In genomic region chr20:47815866-47816265, GRCh38 we compare ENCODE assay signal across 16 cellular contexts. TPM values are rescaled to one million over a fixed set of nuclear protein-coding genes. Genes with fewer than 3 reads are reported as not detected.
DNase-seq lines count a peak whose midpoint lies in the region; ATAC-seq and TF ChIP-seq lines count a peak whose summit lies in the region.
"Had no signal": no experiment of that assay in that cellular context is flagged by ENCODE, and none has a peak within 500 bp of the region (broad histone marks: within the 10 kb centered on the region; RNA-seq: fewer than 3 reads in every experiment).

No MANE protein-coding gene starts in this region.

- ATAC-seq in foreskin keratinocyte, result no peak
- ATAC-seq: K562 had no signal

- H3F3A ChIP-seq in PC-9 (ENCODE audit: insufficient read depth, low read depth), result peaks cover 53% of the 10 kb centered on the region

- intact Hi-C loops in PC-9 (cut with micrococcal nuclease; ENCODE audit: unreplicated experiment) (loop anchor here (2.0 to 5.0 kb wide), 2 partner anchors 29 to 41 kb away; no protein-coding TSS in a partner anchor), spleen (cut with DNase I; ENCODE audit: low total_unique reads) (no loop called here)

- H3K9ac ChIP-seq in BLaER1, result no peak overlapping the region
- H3K9ac ChIP-seq: GM23248 had no signal

- POLR2A ChIA-PET in PC-9 (lab: Charles Lee; ENCODE audit: unreplicated experiment), result no interaction called here

- no peak overlapping the region for H3K27ac ChIP-seq in BLaER1
- peak overlapping the region; percentile 88 for H3K27ac ChIP-seq in PC-9
- H3K27ac ChIP-seq in foreskin keratinocyte, result peak overlapping the region; percentile 78
- H3K27ac ChIP-seq in spleen, result no peak overlapping the region
- H3K27ac ChIP-seq: C4-2B, GM23248 had no signal

- no peak overlapping the region for H3K4me3 ChIP-seq in BLaER1
- H3K4me3 ChIP-seq in PC-9, result no peak overlapping the region
- no peak overlapping the region for H3K4me3 ChIP-seq in spleen
- H3K4me3 ChIP-seq: GM23248, K562 had no signal

- no TSS peak for BruUV-seq in PC-9 (replicated peaks; lab: Mats Ljungman, UMichigan)

- DNase-seq in PC-9, result no peak
- DNase-seq in foreskin keratinocyte, result no peak
- DNase-seq in spleen, result peak; percentile 41
- no peak for DNase-seq in cerebellar nuclear complex (lab: John Stamatoyannopoulos, UW)
- no peak for DNase-seq in middle frontal gyrus (ENCODE audit: extremely low spot score, low spot score)
- no peak for DNase-seq in EL
- DNase-seq: ACHN; CD4-positive, alpha-beta memory T cell; COR-L47; DND-41; GF-D8; GM23248; H7 had no signal

- no peaks in the 10 kb centered on the region for H3K9me2 ChIP-seq in PC-9 (ENCODE audit: insufficient read depth)

- no peak overlapping the region for H2AFZ ChIP-seq in PC-9
- H2AFZ ChIP-seq: GM23248 had no signal

- H3K27me3 ChIP-seq in BLaER1 (no peaks in the 10 kb centered on the region), PC-9 (ENCODE audit: insufficient read depth, low read depth) (no peaks in the 10 kb centered on the region), foreskin keratinocyte (no peaks in the 10 kb centered on the region), spleen (replicated peaks in 1 of 7) (peaks cover 0 to 69% (median 16%) of the 10 kb centered on the region in 7 donors)

- CTCF ChIA-PET in PC-9 (lab: Charles Lee), result no interaction called here

- TF ChIP-seq CTCF in PC-9 (conservative IDR thresholded peaks at IDR 0.05) (no peak), foreskin keratinocyte (conservative IDR thresholded peaks at IDR 0.05) (no peak), spleen (IDR thresholded peaks at IDR 0.05 in 8 of 11, conservative IDR thresholded peaks at IDR 0.05 in 3 of 11) (no peak)

- TF ChIP-seq POLR2A in spleen (IDR thresholded peaks at IDR 0.05), result no peak

- H4K20me1 ChIP-seq in BLaER1 (no peaks in the 10 kb centered on the region), PC-9 (ENCODE audit: insufficient read depth) (no peaks in the 10 kb centered on the region)

- H3K36me3 ChIP-seq in BLaER1, result no peaks in the 10 kb centered on the region
- peaks cover 11% of the 10 kb centered on the region for H3K36me3 ChIP-seq in PC-9 (ENCODE audit: low read depth)
- H3K36me3 ChIP-seq in spleen, result no peaks in the 10 kb centered on the region

- H3K4me1 ChIP-seq in BLaER1 (peaks cover 23% of the 10 kb centered on the region), PC-9 (replicated peaks; ENCODE audit: insufficient read depth) (peaks cover 77% of the 10 kb centered on the region), foreskin keratinocyte (peaks cover 23% of the 10 kb centered on the region), spleen (no peaks in the 10 kb centered on the region)

- H3K4me2 ChIP-seq in BLaER1 (peak overlapping the region; percentile 68; the same call in 1 of the 2 replicates), PC-9 (no peak overlapping the region)

- H3K9me3 ChIP-seq in BLaER1, result no peaks in the 10 kb centered on the region
- H3K9me3 ChIP-seq in PC-9 (ENCODE audit: insufficient read depth, low read depth), result peaks cover 28% of the 10 kb centered on the region
- H3K9me3 ChIP-seq in spleen, result peaks cover 0 to 16% (median 6%) of the 10 kb centered on the region in 8 donors

- H3K79me2 ChIP-seq in PC-9 (ENCODE audit: low read depth), result peaks cover 11% of the 10 kb centered on the region; the same call in 1 of the 2 replicates

- 70 to 85% (median 73%) methylated on average over 5 of the region's 5 CpGs for WGBS in spleen, 5 donors

RNA-seq across cellular contexts. Expression of gene SULF2, which starts 30.6 kb away (rescaled TPM):
- total RNA-seq in PC-9 (2021) (439 and 495 TPM in 2 replicates), foreskin keratinocyte (230 and 277 TPM in 2 replicates), spleen (10 to 100 TPM in 6 of 7 donors, 1 to 10 TPM in 1; 9.3 to 49.1 (median 18.3) TPM)
- polyA plus RNA-seq in foreskin keratinocyte (153 and 180 TPM in 2 replicates), spleen (10 to 100 TPM in 1 of 3 donors, 1 to 10 TPM in 2; 5.5 to 24.6 (median 9.4) TPM)
- polyA plus RNA-seq: K562 had no signal

Comparison
In these comparisons a context has a peak if more than half of its experiments do, and no peak if none do; other contexts are left out.
1. H3K27ac ChIP-seq: peak in PC-9 (single experiment) and foreskin keratinocyte (single experiment); none in BLaER1 (single experiment) and spleen (0 of 8).